ENCODE assay signal across 2 cellular contexts in the genomic region with DNA sequence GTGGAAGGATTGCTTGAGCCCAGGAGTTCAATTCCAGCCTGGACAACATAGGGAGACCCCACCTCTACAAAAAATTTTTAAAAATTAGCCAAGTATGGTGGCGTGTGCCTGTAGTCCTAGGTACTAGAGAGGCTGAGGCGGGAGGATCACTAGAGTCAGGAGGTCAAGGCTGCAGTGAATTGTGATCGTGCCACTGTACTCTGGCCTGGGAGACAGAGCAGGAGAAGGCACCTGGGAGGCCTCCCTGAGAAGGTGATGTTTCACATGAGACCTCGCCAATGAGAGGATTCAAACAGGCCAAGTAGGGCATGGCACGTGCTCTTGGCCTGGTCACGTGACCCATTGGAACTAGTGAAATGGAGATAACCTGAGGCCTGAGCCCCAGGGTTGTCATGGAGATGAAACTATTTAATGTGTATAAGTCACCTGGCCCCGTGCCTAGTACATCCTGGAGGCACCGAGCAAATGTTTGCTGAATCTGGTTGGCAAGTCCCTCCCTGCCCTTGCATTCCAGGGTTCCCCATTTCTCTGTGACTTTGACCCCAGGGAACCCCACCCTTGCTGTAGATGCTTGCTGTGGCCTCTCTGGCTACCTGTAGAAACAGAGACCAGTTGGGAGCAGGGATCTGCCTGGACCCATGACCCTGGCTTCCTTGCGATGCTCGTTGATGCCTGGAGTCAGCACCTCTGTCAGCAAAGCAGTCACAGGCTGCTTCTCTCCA.
A peak's percentile ranks its signal among the peaks of the same experiment; 100 is the strongest.
TF ChIP-seq lines count a peak whose summit lies in the region.

No MANE protein-coding gene starts in this region.

TF ChIP-seq in WTC11, 78 proteins besides CTCF, POLR2A, EP300 and RAD21 (continued from another document):
- TF ChIP-seq ARID4B (CRISPR knock-in tag; IDR thresholded peaks at IDR 0.05; ENCODE audit: borderline replicate concordance) = no peak

TF ChIP-seq in HepG2, 621 proteins besides CTCF, POLR2A, EP300 and RAD21 (continued from another document and continues in another):
- peak; percentile 36; the same call in 1 of the 2 replicates for TF ChIP-seq HNF1A (IDR thresholded peaks at IDR 0.05; ENCODE audit: low read depth)
- TF ChIP-seq HNF1A (CRISPR knock-in tag; IDR thresholded peaks at IDR 0.05; ENCODE audit: borderline replicate concordance) = peak; percentile 91
- no peak for TF ChIP-seq SIN3B (IDR thresholded peaks at IDR 0.05; ENCODE audit: low read length)
- TF ChIP-seq ZNF704 (CRISPR knock-in tag; IDR thresholded peaks at IDR 0.05; ENCODE audit: borderline replicate concordance) = peak; percentile 98
- TF ChIP-seq ZNF121 (CRISPR knock-in tag; IDR thresholded peaks at IDR 0.05) = peak; percentile 96
- no peak for TF ChIP-seq TEF (CRISPR knock-in tag; IDR thresholded peaks at IDR 0.05)
- TF ChIP-seq ZBTB10 (CRISPR knock-in tag; IDR thresholded peaks at IDR 0.05; ENCODE audit: borderline replicate concordance) = peak; percentile 100
- TF ChIP-seq ZNF605 (CRISPR knock-in tag; IDR thresholded peaks at IDR 0.05) = peak; percentile 91
- TF ChIP-seq MED1 (CRISPR knock-in tag; IDR thresholded peaks at IDR 0.05) = peak; percentile 86; the same call in 1 of the 2 replicates
- 0 out of 2 replicates have a peak, but pooled peaks have one; percentile 75 for TF ChIP-seq KDM4B (CRISPR knock-in tag; IDR thresholded peaks at IDR 0.05)
- TF ChIP-seq ATF2 (CRISPR knock-in tag; IDR thresholded peaks at IDR 0.05) = peak; percentile 91
- 0 out of 2 replicates have a peak, but pooled peaks have one; percentile 16 for TF ChIP-seq UBTF (CRISPR knock-in tag; IDR thresholded peaks at IDR 0.05)
- TF ChIP-seq NR2F1 (CRISPR knock-in tag; IDR thresholded peaks at IDR 0.05) = peak; percentile 77 to 88
- 0 out of 2 replicates have a peak, but pooled peaks have one; percentile 60 for TF ChIP-seq HOXD1 (CRISPR knock-in tag; IDR thresholded peaks at IDR 0.05)
- TF ChIP-seq, protein P1, sequence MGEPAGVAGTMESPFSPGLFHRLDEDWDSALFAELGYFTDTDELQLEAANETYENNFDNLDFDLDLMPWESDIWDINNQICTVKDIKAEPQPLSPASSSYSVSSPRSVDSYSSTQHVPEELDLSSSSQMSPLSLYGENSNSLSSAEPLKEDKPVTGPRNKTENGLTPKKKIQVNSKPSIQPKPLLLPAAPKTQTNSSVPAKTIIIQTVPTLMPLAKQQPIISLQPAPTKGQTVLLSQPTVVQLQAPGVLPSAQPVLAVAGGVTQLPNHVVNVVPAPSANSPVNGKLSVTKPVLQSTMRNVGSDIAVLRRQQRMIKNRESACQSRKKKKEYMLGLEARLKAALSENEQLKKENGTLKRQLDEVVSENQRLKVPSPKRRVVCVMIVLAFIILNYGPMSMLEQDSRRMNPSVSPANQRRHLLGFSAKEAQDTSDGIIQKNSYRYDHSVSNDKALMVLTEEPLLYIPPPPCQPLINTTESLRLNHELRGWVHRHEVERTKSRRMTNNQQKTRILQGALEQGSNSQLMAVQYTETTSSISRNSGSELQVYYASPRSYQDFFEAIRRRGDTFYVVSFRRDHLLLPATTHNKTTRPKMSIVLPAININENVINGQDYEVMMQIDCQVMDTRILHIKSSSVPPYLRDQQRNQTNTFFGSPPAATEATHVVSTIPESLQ (CRISPR knock-in tag; conservative IDR thresholded peaks at IDR 0.05) = no peak
- peak; percentile 77; the same call in 1 of the 2 replicates for TF ChIP-seq TFAP4 (IDR thresholded peaks at IDR 0.05; ENCODE audit: borderline replicate concordance, low read depth)
- peak; percentile 89 for TF ChIP-seq SIX4 (CRISPR knock-in tag; IDR thresholded peaks at IDR 0.05)
- TF ChIP-seq MIER3 (CRISPR knock-in tag; IDR thresholded peaks at IDR 0.05; ENCODE audit: borderline replicate concordance) = peak; percentile 74; the same call in 1 of the 2 replicates
- peak; percentile 57; the same call in 1 of the 2 replicates for TF ChIP-seq DPF2 (CRISPR knock-in tag; IDR thresholded peaks at IDR 0.05; ENCODE audit: borderline replicate concordance, low read depth)
- TF ChIP-seq KAT2B (IDR thresholded peaks at IDR 0.05; ENCODE audit: borderline replicate concordance, low read depth, low read length) = no peak
- peak; percentile 68; the same call in 1 of the 2 replicates for TF ChIP-seq ZNF589 (CRISPR knock-in tag; conservative IDR thresholded peaks at IDR 0.05)
- TF ChIP-seq PTBP1 (IDR thresholded peaks at IDR 0.05; ENCODE audit: low read depth, low read length, poor library complexity, severe bottlenecking) = no peak
- no peak for TF ChIP-seq CBX2 (IDR thresholded peaks at IDR 0.05; ENCODE audit: low read depth, low read length)
- TF ChIP-seq CBX2 (CRISPR knock-in tag; IDR thresholded peaks at IDR 0.05; ENCODE audit: low read depth) = no peak
- TF ChIP-seq TBP (CRISPR knock-in tag; IDR thresholded peaks at IDR 0.05) = no peak
- TF ChIP-seq NFYB (CRISPR knock-in tag; IDR thresholded peaks at IDR 0.05) = peak; percentile 59
- no peak for TF ChIP-seq ZFP82 (CRISPR knock-in tag; IDR thresholded peaks at IDR 0.05; ENCODE audit: borderline replicate concordance)
- TF ChIP-seq ZBTB20 (CRISPR knock-in tag; IDR thresholded peaks at IDR 0.05; ENCODE audit: borderline replicate concordance, low read depth) = peak; percentile 93
- TF ChIP-seq, protein P2, sequence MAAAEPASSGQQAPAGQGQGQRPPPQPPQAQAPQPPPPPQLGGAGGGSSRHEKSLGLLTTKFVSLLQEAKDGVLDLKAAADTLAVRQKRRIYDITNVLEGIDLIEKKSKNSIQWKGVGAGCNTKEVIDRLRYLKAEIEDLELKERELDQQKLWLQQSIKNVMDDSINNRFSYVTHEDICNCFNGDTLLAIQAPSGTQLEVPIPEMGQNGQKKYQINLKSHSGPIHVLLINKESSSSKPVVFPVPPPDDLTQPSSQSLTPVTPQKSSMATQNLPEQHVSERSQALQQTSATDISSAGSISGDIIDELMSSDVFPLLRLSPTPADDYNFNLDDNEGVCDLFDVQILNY (CRISPR knock-in tag; conservative IDR thresholded peaks at IDR 0.05) = no peak
- TF ChIP-seq STAG1 (CRISPR knock-in tag; IDR thresholded peaks at IDR 0.05) = peak; percentile 34; the same call in 1 of the 2 replicates
